In genomic region chr18:2569338-2570207, GRCh38 we compare ENCODE assay signal across 8 cellular contexts. TPM values are rescaled to one million over a fixed set of nuclear protein-coding genes. Genes with fewer than 3 reads are reported as not detected.
DNase-seq lines count a peak whose midpoint lies in the region; ATAC-seq and TF ChIP-seq lines count a peak whose summit lies in the region.

No MANE protein-coding gene starts in this region.

- intact Hi-C loops in CD8-positive, alpha-beta T cell (cut with DNase I, micrococcal nuclease) = loop anchor here in 1 of 2 experiments (2.0 to 5.0 kb wide), 2 partner anchors 65 to 338 kb away; no protein-coding TSS in a partner anchor

- H3K9ac ChIP-seq in Loucy (ENCODE audit: low read depth, low read length, poor library complexity, severe bottlenecking) = peak overlapping the region; percentile 94

- no peak for DNase-seq in CD8-positive, alpha-beta T cell
- DNase-seq in coronary artery (ENCODE audit: low spot score) = no peak
- no peak for DNase-seq in nephron progenitor cell
- DNase-seq in suprapubic skin (ENCODE audit: low spot score in 2 of 2) = no peak
- no peak for DNase-seq in AG08396 (ENCODE audit: low spot score)

- CTCF ChIA-PET in CD8-positive, alpha-beta T cell (lab: Charles Lee) = interaction anchor here (0.8 to 1.8 kb wide), 2 partner anchors 22 to 32 kb away, joined by 3 to 4 read pairs; no protein-coding TSS in a partner anchor

- POLR2A ChIA-PET in CD8-positive, alpha-beta T cell (lab: Charles Lee) = interaction anchor here (0.6 to 3.5 kb wide), 4 partner anchors 67 to 880 kb away, joined by 3 to 58 read pairs (median 28); partner anchors contain the start of genes SMCHD1 and TGIF1

- peaks cover 65% of the 10 kb centered on the region for H3K4me1 Mint-ChIP-seq in CD8-positive, alpha-beta T cell (ENCODE audit: low read depth)
- peaks cover 53% of the 10 kb centered on the region for H3K4me1 Mint-ChIP-seq in nephron progenitor cell

- H3K27ac Mint-ChIP-seq in CD8-positive, alpha-beta T cell = peak overlapping the region; percentile 74
- peak overlapping the region; percentile 5 for H3K27ac Mint-ChIP-seq in nephron progenitor cell

- H3K4me1 ChIP-seq in CD8-positive, alpha-beta T cell (ENCODE audit: insufficient read depth, low read length) = peaks cover 27% of the 10 kb centered on the region
- H3K4me1 ChIP-seq in Loucy (ENCODE audit: insufficient read depth, low read length, poor library complexity, severe bottlenecking) (peaks cover 66% of the 10 kb centered on the region), suprapubic skin (peaks cover 22% of the 10 kb centered on the region)

- TF ChIP-seq EP300 in suprapubic skin (IDR thresholded peaks at IDR 0.05) = no peak

- ATAC-seq in CD8-positive, alpha-beta T cell = no peak
- no peak for ATAC-seq in HG02798 (IDR thresholded peaks at IDR 0.05; ENCODE audit: poor library complexity, unreplicated experiment)
- no peak for ATAC-seq in HG02973 (IDR thresholded peaks at IDR 0.05; ENCODE audit: unreplicated experiment)

- no peaks in the 10 kb centered on the region for H3K9me3 Mint-ChIP-seq in CD8-positive, alpha-beta T cell
- peaks cover 4% of the 10 kb centered on the region for H3K9me3 Mint-ChIP-seq in nephron progenitor cell

- no peak overlapping the region for H2AFZ ChIP-seq in Loucy (ENCODE audit: low read length)

- H3K36me3 Mint-ChIP-seq in CD8-positive, alpha-beta T cell = peaks cover 36% of the 10 kb centered on the region
- H3K36me3 Mint-ChIP-seq in nephron progenitor cell (ENCODE audit: low read depth) = peaks cover 34% of the 10 kb centered on the region

- H4K20me1 ChIP-seq in Loucy (ENCODE audit: insufficient read depth, low read length, poor library complexity, severe bottlenecking) = peaks cover 15% of the 10 kb centered on the region

- H3K79me2 ChIP-seq in Loucy (ENCODE audit: insufficient read depth, low read length) = peaks cover 66% of the 10 kb centered on the region

- H3K9me2 ChIP-seq in Loucy (replicated peaks; ENCODE audit: low read depth, low read length) = no peaks in the 10 kb centered on the region

- H3F3A ChIP-seq in Loucy (ENCODE audit: low read depth) = no peaks in the 10 kb centered on the region

- TF ChIP-seq POLR2A in suprapubic skin (IDR thresholded peaks at IDR 0.05) = no peak

- no peaks in the 10 kb centered on the region for H3K36me3 ChIP-seq in CD8-positive, alpha-beta T cell (ENCODE audit: insufficient read depth, low read length)
- H3K36me3 ChIP-seq in Loucy (ENCODE audit: insufficient read depth, low read length) (no peaks in the 10 kb centered on the region), suprapubic skin (peaks cover 5% of the 10 kb centered on the region)

- no peaks in the 10 kb centered on the region for H3K27me3 Mint-ChIP-seq in CD8-positive, alpha-beta T cell (ENCODE audit: low read depth)
- no peaks in the 10 kb centered on the region for H3K27me3 Mint-ChIP-seq in nephron progenitor cell (ENCODE audit: low read depth, poor library complexity)

- no peaks in the 10 kb centered on the region for H3K9me3 ChIP-seq in CD8-positive, alpha-beta T cell (ENCODE audit: low read length)
- H3K9me3 ChIP-seq in Loucy (ENCODE audit: insufficient read depth, low read depth, low read length) = no peaks in the 10 kb centered on the region
- no peaks in the 10 kb centered on the region for H3K9me3 ChIP-seq in suprapubic skin

- H3K27me3 ChIP-seq in CD8-positive, alpha-beta T cell (ENCODE audit: insufficient read depth, low read length) = no peaks in the 10 kb centered on the region
- H3K27me3 ChIP-seq in Loucy (ENCODE audit: insufficient read depth, low read length, poor library complexity, severe bottlenecking) (no peaks in the 10 kb centered on the region), suprapubic skin (no peaks in the 10 kb centered on the region)

- WGBS in suprapubic skin = 85% methylated on average over 10 of the region's 10 CpGs

- peak overlapping the region; percentile 84 for H3K4me2 ChIP-seq in Loucy (ENCODE audit: low read depth, low read length, poor library complexity, severe bottlenecking)

- peak overlapping the region; percentile 9 for H3K4me3 ChIP-seq in CD8-positive, alpha-beta T cell (ENCODE audit: low read depth, low read length)
- H3K4me3 ChIP-seq in Loucy (ENCODE audit: low read length, poor library complexity, severe bottlenecking) (peak overlapping the region; percentile 84), coronary artery (peak overlapping the region; percentile 87), suprapubic skin (no peak overlapping the region)

- H3K4me3 Mint-ChIP-seq in CD8-positive, alpha-beta T cell = peak overlapping the region; percentile 99
- peak overlapping the region; percentile 96 for H3K4me3 Mint-ChIP-seq in nephron progenitor cell

- no peak for TF ChIP-seq CTCF in CD8-positive, alpha-beta T cell (IDR thresholded peaks at IDR 0.05)
- TF ChIP-seq CTCF in Loucy (conservative IDR thresholded peaks at IDR 0.05; ENCODE audit: low read length) (no peak), coronary artery (IDR thresholded peaks at IDR 0.05) (no peak), nephron progenitor cell (IDR thresholded peaks at IDR 0.05) (no peak), suprapubic skin (IDR thresholded peaks at IDR 0.05) (no peak)

- H3K27ac ChIP-seq in CD8-positive, alpha-beta T cell (ENCODE audit: low read depth, low read length) = no peak overlapping the region
- H3K27ac ChIP-seq in coronary artery = no peak overlapping the region
- H3K27ac ChIP-seq in suprapubic skin = no peak overlapping the region

RNA-seq across cellular contexts. Expression of gene METTL4, which starts 1.7 kb away (rescaled TPM):
- 1 to 10 TPM; 4.8 to 5.4 TPM for total RNA-seq in CD8-positive, alpha-beta T cell
- total RNA-seq in suprapubic skin = 10 to 100 TPM in 1 of 4 donors, 1 to 10 TPM in 3; 3.3 to 10.5 (median 4.9) TPM

RNA-seq across cellular contexts. Expression of gene NDC80, which starts 1.8 kb away (rescaled TPM):
- 1 to 10 TPM; 5.6 to 7.1 TPM for total RNA-seq in CD8-positive, alpha-beta T cell
- 1 to 10 TPM; 1.1 to 2.7 (median 2.5) TPM for total RNA-seq in suprapubic skin
